In the genomic region with DNA sequence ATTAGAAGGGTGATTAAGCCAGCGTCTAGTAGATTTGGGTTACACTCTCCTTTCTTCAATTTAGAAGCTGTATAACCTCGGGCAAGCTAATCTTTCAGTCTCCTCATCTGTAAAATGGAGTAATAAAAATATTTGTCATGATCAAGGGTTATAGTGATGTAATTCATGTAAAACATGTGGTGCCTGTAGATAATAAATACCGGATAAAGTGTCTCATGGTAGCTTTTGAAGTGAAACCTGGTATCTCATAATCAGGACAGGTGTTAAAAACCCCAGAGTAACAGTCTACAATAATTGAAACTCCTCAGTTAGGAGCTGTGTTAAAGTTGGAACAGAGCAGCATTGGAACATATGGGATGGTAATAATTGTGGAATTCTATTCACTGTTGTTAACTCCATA, we compare ENCODE assay signal across 1 cellular context.
TF ChIP-seq lines count a peak whose summit lies in the region.

No MANE protein-coding gene starts in this region.

TF ChIP-seq in K562, 482 proteins besides CTCF, POLR2A, EP300 and RAD21:
- TF ChIP-seq ZHX1 (conservative IDR thresholded peaks at IDR 0.05; ENCODE audit: low read length) (no peak), RNF2 (IDR thresholded peaks at IDR 0.05) (no peak), RBM25 (IDR thresholded peaks at IDR 0.05; ENCODE audit: low read depth, low read length, severe bottlenecking) (peak; percentile 40), DACH1 (IDR thresholded peaks at IDR 0.05; ENCODE audit: partially characterized antibody) (peak; percentile 2), GATA2 (CRISPR knock-in tag; IDR thresholded peaks at IDR 0.05) (no peak), FOXA1 (IDR thresholded peaks at IDR 0.05; ENCODE audit: borderline replicate concordance) (no peak), BDP1 (IDR thresholded peaks at IDR 0.05; ENCODE audit: insufficient read depth, insufficient read length) (no peak), GABPB1 (CRISPR knock-in tag; IDR thresholded peaks at IDR 0.05) (no peak), ZNF644 (tag; IDR thresholded peaks at IDR 0.05; ENCODE audit: low read depth) (no peak), RBM14 (IDR thresholded peaks at IDR 0.05; ENCODE audit: borderline replicate concordance, insufficient read depth, low read depth, low read length) (no peak)
- TF ChIP-seq, protein P1, sequence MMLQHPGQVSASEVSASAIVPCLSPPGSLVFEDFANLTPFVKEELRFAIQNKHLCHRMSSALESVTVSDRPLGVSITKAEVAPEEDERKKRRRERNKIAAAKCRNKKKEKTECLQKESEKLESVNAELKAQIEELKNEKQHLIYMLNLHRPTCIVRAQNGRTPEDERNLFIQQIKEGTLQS (IDR thresholded peaks at IDR 0.05), result no peak
- TF ChIP-seq, protein P1 (CRISPR knock-in tag; conservative IDR thresholded peaks at IDR 0.05), result no peak
